10 cellular contexts compared by ENCODE assay signal in genomic region chr4:56995525-56995924, GRCh38. TPM values are rescaled to one million over a fixed set of nuclear protein-coding genes. Genes with fewer than 3 reads are reported as not detected.
A peak's percentile ranks its signal among the peaks of the same experiment; 100 is the strongest.
DNase-seq lines count a peak whose midpoint lies in the region; ATAC-seq and TF ChIP-seq lines count a peak whose summit lies in the region.
"Had no signal": no experiment of that assay in that cellular context is flagged by ENCODE, and none has a peak within 500 bp of the region (broad histone marks: within the 10 kb centered on the region; RNA-seq: fewer than 3 reads in every experiment).

No MANE protein-coding gene starts in this region.

- H3K27me3 Mint-ChIP-seq in osteocyte (ENCODE audit: unreplicated experiment): no peaks in the 10 kb centered on the region
- H3K27me3 Mint-ChIP-seq: activated CD4-positive, alpha-beta memory T cell treated with anti-CD3 and anti-CD28 coated beads, Interleukin-2, amount 10 ng/mL, durations not matched to agents 7 days and 5 days had no signal

- ATAC-seq in GM18517 (IDR thresholded peaks at IDR 0.05; ENCODE audit: unreplicated experiment): no peak

- WGBS in esophagus squamous epithelium, 2 donors: 28 to 37% methylated on average over 7 of the region's 7 CpGs

- no peaks in the 10 kb centered on the region for H3K4me1 Mint-ChIP-seq in osteocyte (ENCODE audit: unreplicated experiment)

- no peak overlapping the region for H3K4me3 ChIP-seq in esophagus squamous epithelium

- no peak for TF ChIP-seq CTCF in esophagus squamous epithelium (IDR thresholded peaks at IDR 0.05)
- TF ChIP-seq CTCF in osteocyte (IDR thresholded peaks at IDR 0.05): no peak

- H3K4me1 ChIP-seq in esophagus squamous epithelium: peaks cover 0 to 12% (median 11%) of the 10 kb centered on the region in 3 donors
- H3K4me1 ChIP-seq: BE2C had no signal

- DNase-seq in A172 (ENCODE audit: low spot score) (peak; percentile 73), NCI-H446 (lab: John Stamatoyannopoulos, UW) (peak; percentile 83 to 93), esophagus squamous epithelium (lab: John Stamatoyannopoulos, UW) (no peak), mucosa of gallbladder (ENCODE audit: low spot score) (peak; percentile 74), osteocyte (ENCODE audit: extremely low spot score, unreplicated experiment) (no peak), MV-4-11 (lab: John Stamatoyannopoulos, UW) (no peak)
- no peak for DNase-seq in activated CD8-positive, alpha-beta memory T cell treated with anti-CD3 and anti-CD28 coated beads for 24 hours
- DNase-seq: activated CD4-positive, alpha-beta memory T cell treated with anti-CD3 and anti-CD28 coated beads, Interleukin-2, amount 10 ng/mL, durations not matched to agents 7 days and 5 days; BE2C had no signal

- no peak overlapping the region for H3K27ac Mint-ChIP-seq in osteocyte (ENCODE audit: unreplicated experiment)
- H3K27ac Mint-ChIP-seq: activated CD4-positive, alpha-beta memory T cell treated with anti-CD3 and anti-CD28 coated beads, Interleukin-2, amount 10 ng/mL, durations not matched to agents 7 days and 5 days had no signal

- peaks cover 58% of the 10 kb centered on the region for H3K36me3 Mint-ChIP-seq in osteocyte (ENCODE audit: unreplicated experiment)

- peak overlapping the region in 3 of 4 donors; percentile 19 to 61 (median 48) for H3K27ac ChIP-seq in esophagus squamous epithelium

- H3K9me3 ChIP-seq in esophagus squamous epithelium: no peaks in the 10 kb centered on the region
- H3K9me3 ChIP-seq: BE2C had no signal

- intact Hi-C loops in esophagus squamous epithelium (cut with DNase I): no loop called here

- H3K36me3 ChIP-seq in esophagus squamous epithelium: peaks cover 0 to 97% (median 35%) of the 10 kb centered on the region in 3 donors

- no peaks in the 10 kb centered on the region for H3K27me3 ChIP-seq in esophagus squamous epithelium
- H3K27me3 ChIP-seq: BE2C had no signal

- no peaks in the 10 kb centered on the region for H3K9me3 Mint-ChIP-seq in osteocyte (ENCODE audit: unreplicated experiment)
- H3K9me3 Mint-ChIP-seq: activated CD4-positive, alpha-beta memory T cell treated with anti-CD3 and anti-CD28 coated beads, Interleukin-2, amount 10 ng/mL, durations not matched to agents 7 days and 5 days had no signal

- no peak for TF ChIP-seq POLR2A in esophagus squamous epithelium (IDR thresholded peaks at IDR 0.05)

- H3K4me3 Mint-ChIP-seq in osteocyte (ENCODE audit: unreplicated experiment): no peak overlapping the region
- H3K4me3 Mint-ChIP-seq: activated CD4-positive, alpha-beta memory T cell treated with anti-CD3 and anti-CD28 coated beads, Interleukin-2, amount 10 ng/mL, durations not matched to agents 7 days and 5 days had no signal

RNA-seq across cellular contexts. Expression of gene POLR2B, which starts 16.8 kb away (rescaled TPM):
- 138 and 174 TPM in 2 replicates for total RNA-seq in A172 (2014; rRNA removed; shearing (Covaris generic))
- 10 to 100 TPM; 25.2 to 92.2 (median 77.0) TPM for total RNA-seq in esophagus squamous epithelium
- total RNA-seq in mucosa of gallbladder: 78.8 TPM
- total RNA-seq in osteocyte: 74.2 and 79.4 TPM in 2 replicates

RNA-seq across cellular contexts. Expression of gene NOA1, which starts 18.1 kb away (rescaled TPM):
- 11.0 and 12.0 TPM in 2 replicates for total RNA-seq in A172 (2014; rRNA removed; shearing (Covaris generic))
- total RNA-seq in esophagus squamous epithelium: 10 to 100 TPM; 18.7 to 30.2 (median 23.9) TPM
- 17.1 TPM for total RNA-seq in mucosa of gallbladder
- total RNA-seq in osteocyte: 20.7 and 21.6 TPM in 2 replicates

Comparison
In these comparisons a context has a peak if more than half of its experiments do, and no peak if none do; other contexts are left out.
1. DNase-seq: peak in A172 (single experiment), NCI-H446 (2 of 2) and mucosa of gallbladder (single experiment); none in esophagus squamous epithelium (single experiment), activated CD8-positive, alpha-beta memory T cell treated with anti-CD3 and anti-CD28 coated beads for 24 hours (single experiment), osteocyte (single experiment) and MV-4-11 (single experiment).